15 cellular contexts compared by ENCODE assay signal in genomic region chr2:127052771-127053691, GRCh38. TPM values are rescaled to one million over a fixed set of nuclear protein-coding genes. Genes with fewer than 3 reads are reported as not detected.
A peak's percentile ranks its signal among the peaks of the same experiment; 100 is the strongest.
DNase-seq lines count a peak whose midpoint lies in the region; ATAC-seq and TF ChIP-seq lines count a peak whose summit lies in the region.
"Had no signal": no experiment of that assay in that cellular context is flagged by ENCODE, and none has a peak within 500 bp of the region (broad histone marks: within the 10 kb centered on the region; RNA-seq: fewer than 3 reads in every experiment).

No MANE protein-coding gene starts in this region.

- no peak for ATAC-seq in activated naive CD8-positive, alpha-beta T cell treated with anti-CD3 and anti-CD28 coated beads, Interleukin-2, amount 50 U/mL, for 24 hours
- ATAC-seq in right cardiac atrium (no peak), HG02759 (IDR thresholded peaks at IDR 0.05; ENCODE audit: unreplicated experiment) (no peak)
- ATAC-seq in stimulated activated effector memory CD8-positive, alpha-beta T cell treated with anti-CD3 and anti-CD28 coated beads, Interleukin-12 subunit alpha, Interleukin-12 subunit beta, amount 100 ng/mL, for 72 hours = no peak

- H3K27me3 Mint-ChIP-seq in activated naive CD8-positive, alpha-beta T cell = no peaks in the 10 kb centered on the region
- H3K27me3 Mint-ChIP-seq in activated naive CD8-positive, alpha-beta T cell treated with anti-CD3 and anti-CD28 coated beads, Interleukin-2, amount 50 U/mL, for 24 hours = no peaks in the 10 kb centered on the region

- no peaks in the 10 kb centered on the region for H3K27me3 ChIP-seq in right cardiac atrium (ENCODE audit: control insufficient read depth, insufficient read depth)
- H3K27me3 ChIP-seq: Peyer's patch had no signal

- H3K27ac ChIP-seq in RWPE1 (peak overlapping the region; percentile 14), right cardiac atrium (ENCODE audit: low read length) (no peak overlapping the region)

- CTCF ChIA-PET in RWPE1 (lab: Yijun Ruan, JAX) = interaction anchor here (0.6 kb wide), 3 partner anchors 98 to 1269 kb away, joined by 3 to 5 read pairs (median 4); no protein-coding TSS in a partner anchor

- no peaks in the 10 kb centered on the region for H3K9me3 ChIP-seq in right cardiac atrium (ENCODE audit: control insufficient read depth, low read length)
- H3K9me3 ChIP-seq: Peyer's patch had no signal

- H3K9me3 Mint-ChIP-seq in activated naive CD8-positive, alpha-beta T cell (ENCODE audit: low read depth) = no peaks in the 10 kb centered on the region
- H3K9me3 Mint-ChIP-seq in activated naive CD8-positive, alpha-beta T cell treated with anti-CD3 and anti-CD28 coated beads, Interleukin-2, amount 50 U/mL, for 24 hours = no peaks in the 10 kb centered on the region
- H3K9me3 Mint-ChIP-seq in stimulated activated effector memory CD8-positive, alpha-beta T cell treated with anti-CD3 and anti-CD28 coated beads, Interleukin-12 subunit alpha, Interleukin-12 subunit beta, amount 100 ng/mL, for 72 hours = no peaks in the 10 kb centered on the region
- H3K9me3 Mint-ChIP-seq: T-helper 1 cell treated with Interleukin-12 subunit alpha and Interleukin-12 subunit beta and Interleukin-4 antibody, amounts not matched to agents 30 μg/mL and 1 μg/mL, for 36 hours had no signal

- H3K4me3 ChIP-seq in right cardiac atrium (ENCODE audit: low read length) = no peak overlapping the region
- H3K4me3 ChIP-seq: Peyer's patch had no signal

- intact Hi-C loops in right cardiac atrium (cut with DNase I) = no loop called here

- DNase-seq in activated naive CD8-positive, alpha-beta T cell treated with anti-CD3 and anti-CD28 coated beads, Interleukin-2, amount 50 U/mL, for 24 hours = no peak
- DNase-seq in RWPE1 (ENCODE audit: low spot score) = no peak
- DNase-seq in right cardiac atrium = peak in 2 of 3 donors; percentile 12 to 37
- DNase-seq in stimulated activated effector memory CD8-positive, alpha-beta T cell treated with anti-CD3 and anti-CD28 coated beads, Interleukin-12 subunit alpha, Interleukin-12 subunit beta, amount 100 ng/mL, for 72 hours (ENCODE audit: low spot score in 2 of 2) = no peak
- DNase-seq in NOMO-1 treated with dmso at 0.1 percent for 144 hours (lab: John Stamatoyannopoulos, UW; ENCODE audit: unreplicated experiment) = no peak
- DNase-seq in activated CD4-positive, alpha-beta T cell treated with anti-CD3 and anti-CD28 coated beads, Interleukin-2, amount 50 U/mL, for 1 hour = no peak
- DNase-seq: activated naive CD4-positive, alpha-beta T cell treated with Interleukin-2 at 50 U/mL for 16 hours; mesendoderm; MM.1S; NCI-H2227 treated with DMSO at 0.1 percent for 48 hours; stimulated activated naive CD4-positive, alpha-beta T cell had no signal

- H3K4me1 ChIP-seq in right cardiac atrium (ENCODE audit: control insufficient read depth, insufficient read depth, low read length) = no peaks in the 10 kb centered on the region

- WGBS in right cardiac atrium = 92% methylated on average over 19 of the region's 19 CpGs

- no peaks in the 10 kb centered on the region for H3K36me3 Mint-ChIP-seq in activated naive CD8-positive, alpha-beta T cell
- H3K36me3 Mint-ChIP-seq in activated naive CD8-positive, alpha-beta T cell treated with anti-CD3 and anti-CD28 coated beads, Interleukin-2, amount 50 U/mL, for 24 hours (ENCODE audit: low read depth) = peaks cover 3% of the 10 kb centered on the region
- peaks cover 47% of the 10 kb centered on the region for H3K36me3 Mint-ChIP-seq in stimulated activated effector memory CD8-positive, alpha-beta T cell treated with anti-CD3 and anti-CD28 coated beads, Interleukin-12 subunit alpha, Interleukin-12 subunit beta, amount 100 ng/mL, for 72 hours

- peaks cover 1% of the 10 kb centered on the region for H3K4me1 Mint-ChIP-seq in activated naive CD8-positive, alpha-beta T cell (ENCODE audit: low read depth)
- H3K4me1 Mint-ChIP-seq in activated naive CD8-positive, alpha-beta T cell treated with anti-CD3 and anti-CD28 coated beads, Interleukin-2, amount 50 U/mL, for 24 hours = no peaks in the 10 kb centered on the region
- peaks cover 28% of the 10 kb centered on the region for H3K4me1 Mint-ChIP-seq in stimulated activated effector memory CD8-positive, alpha-beta T cell treated with anti-CD3 and anti-CD28 coated beads, Interleukin-12 subunit alpha, Interleukin-12 subunit beta, amount 100 ng/mL, for 72 hours

- POLR2A ChIA-PET in RWPE1 (lab: Yijun Ruan, JAX; ENCODE audit: low non-redundant PET) = no interaction called here

- H3K27ac Mint-ChIP-seq in activated naive CD8-positive, alpha-beta T cell = peak overlapping the region; percentile 68
- H3K27ac Mint-ChIP-seq in activated naive CD8-positive, alpha-beta T cell treated with anti-CD3 and anti-CD28 coated beads, Interleukin-2, amount 50 U/mL, for 24 hours = no peak overlapping the region
- H3K27ac Mint-ChIP-seq in stimulated activated effector memory CD8-positive, alpha-beta T cell treated with anti-CD3 and anti-CD28 coated beads, Interleukin-12 subunit alpha, Interleukin-12 subunit beta, amount 100 ng/mL, for 72 hours = peak overlapping the region; percentile 64
- H3K27ac Mint-ChIP-seq: T-helper 1 cell treated with Interleukin-12 subunit alpha and Interleukin-12 subunit beta and Interleukin-4 antibody, amounts not matched to agents 30 μg/mL and 1 μg/mL, for 36 hours had no signal

- no peak overlapping the region for H3K4me3 Mint-ChIP-seq in activated naive CD8-positive, alpha-beta T cell
- H3K4me3 Mint-ChIP-seq in activated naive CD8-positive, alpha-beta T cell treated with anti-CD3 and anti-CD28 coated beads, Interleukin-2, amount 50 U/mL, for 24 hours = no peak overlapping the region
- H3K4me3 Mint-ChIP-seq in stimulated activated effector memory CD8-positive, alpha-beta T cell treated with anti-CD3 and anti-CD28 coated beads, Interleukin-12 subunit alpha, Interleukin-12 subunit beta, amount 100 ng/mL, for 72 hours = no peak overlapping the region
- H3K4me3 Mint-ChIP-seq: T-helper 1 cell treated with Interleukin-12 subunit alpha and Interleukin-12 subunit beta and Interleukin-4 antibody, amounts not matched to agents 30 μg/mL and 1 μg/mL, for 36 hours had no signal

- no peak for TF ChIP-seq CTCF in RWPE1 (conservative IDR thresholded peaks at IDR 0.05; ENCODE audit: low read depth)

RNA-seq across cellular contexts. Expression of gene BIN1, which starts 53.9 kb away (rescaled TPM):
- total RNA-seq in right cardiac atrium = 10 to 100 TPM in 3 of 4 donors, 1 to 10 TPM in 1; 6.6 to 12.0 (median 10.4) TPM
- 5.9 TPM for polyA plus RNA-seq in right cardiac atrium

Comparison
In these comparisons a context has a peak if more than half of its experiments do, and no peak if none do; other contexts are left out.
1. DNase-seq: peak in right cardiac atrium (2 of 3); none in activated naive CD8-positive, alpha-beta T cell treated with anti-CD3 and anti-CD28 coated beads, Interleukin-2, amount 50 U/mL, for 24 hours (single experiment), RWPE1 (single experiment), stimulated activated effector memory CD8-positive, alpha-beta T cell treated with anti-CD3 and anti-CD28 coated beads, Interleukin-12 subunit alpha, Interleukin-12 subunit beta, amount 100 ng/mL, for 72 hours (0 of 2), NOMO-1 treated with dmso at 0.1 percent for 144 hours (single experiment) and activated CD4-positive, alpha-beta T cell treated with anti-CD3 and anti-CD28 coated beads, Interleukin-2, amount 50 U/mL, for 1 hour (single experiment).